ENCODE assay signal across 31 cellular contexts in genomic region chr10:77566228-77566627, GRCh38.
DNase-seq lines count a peak whose midpoint lies in the region; ATAC-seq and TF ChIP-seq lines count a peak whose summit lies in the region.
"Had no signal": no experiment of that assay in that cellular context is flagged by ENCODE, and none has a peak within 500 bp of the region (broad histone marks: within the 10 kb centered on the region; RNA-seq: fewer than 3 reads in every experiment).

No MANE protein-coding gene starts in this region.

- H3K4me3 ChIP-seq in esophagus muscularis mucosa (no peak overlapping the region), trophoblast cell (ENCODE audit: low read depth, low read length) (no peak overlapping the region)
- H3K4me3 ChIP-seq: heart right ventricle, lung, MG63, smooth muscle cell, stomach, tibial artery had no signal

- H2BK120ac ChIP-seq in H9 (ENCODE audit: low read depth, low read length, poor library complexity, severe bottlenecking) (no peak overlapping the region), trophoblast cell (ENCODE audit: insufficient read depth, low read length, poor library complexity) (no peak overlapping the region)

- DNase-seq in AG08396 (ENCODE audit: low spot score) (peak; percentile 29), H9 (no peak), esophagus muscularis mucosa (ENCODE audit: extremely low spot score) (no peak), trophoblast cell (peak; percentile 61 to 67), HUDEP-2 (lab: John Stamatoyannopoulos, UW; ENCODE audit: unreplicated experiment in 76 of 76) (no peak), HuH-7 (ENCODE audit: low spot score) (no peak)
- DNase-seq: ACHN; activated CD4-positive, alpha-beta memory T cell treated with anti-CD3 and anti-CD28 coated beads for 36 hours; activated CD8-positive, alpha-beta memory T cell treated with anti-CD3 and anti-CD28 coated beads, Interleukin-2, amount 50 U/mL, for 48 hours; Calu3; effector CD4-positive, alpha-beta T cell; heart right ventricle; kidney glomerular epithelial cell; NCI-H1417; NCI-H2081 treated with DMSO at 0.1 percent for 48 hours; NCI-H446 treated with DMSO at 0.1 percent for 48 hours; NCI-H82; RPMI8226; stimulated activated CD4-positive, alpha-beta T cell treated with anti-CD3 and anti-CD28 coated beads, Interleukin-2, amount 100 ng/mL, for 24 hours; stomach had no signal

- TF ChIP-seq CTCF in H9 (conservative IDR thresholded peaks at IDR 0.05): no peak
- no peak for TF ChIP-seq CTCF in esophagus muscularis mucosa (IDR thresholded peaks at IDR 0.05)

- H4K5ac ChIP-seq in H9 (ENCODE audit: insufficient read length, low read depth, low read length): no peak overlapping the region

- H3K9me3 ChIP-seq in H9 (ENCODE audit: control insufficient read depth, low read depth, low read length) (no peaks in the 10 kb centered on the region), esophagus muscularis mucosa (no peaks in the 10 kb centered on the region), trophoblast cell (ENCODE audit: insufficient read depth, low read depth, low read length) (no peaks in the 10 kb centered on the region)
- H3K9me3 ChIP-seq: heart right ventricle, stomach, tibial artery had no signal

- TF ChIP-seq POLR2A in esophagus muscularis mucosa (IDR thresholded peaks at IDR 0.05; ENCODE audit: low read depth): no peak

- H3K23ac ChIP-seq in H9 (ENCODE audit: insufficient read length, low read depth, low read length) (no peak overlapping the region), trophoblast cell (ENCODE audit: low read length) (no peak overlapping the region)

- peaks cover 11% of the 10 kb centered on the region for H3K27me3 Mint-ChIP-seq in H9 (ENCODE audit: low read depth)

- H2AFZ ChIP-seq in H9 (ENCODE audit: low read length): no peak overlapping the region
- no peak overlapping the region for H2AFZ ChIP-seq in trophoblast cell (ENCODE audit: insufficient read depth, low read length, poor library complexity)

- no peak overlapping the region for H3K4me3 Mint-ChIP-seq in H9
- H3K4me3 Mint-ChIP-seq: activated CD4-positive, alpha-beta memory T cell treated with anti-CD3 and anti-CD28 coated beads for 36 hours; CD14-positive monocyte; T-helper 1 cell treated with Interleukin-12 subunit alpha and Interleukin-12 subunit beta and Interleukin-4 antibody, amounts not matched to agents 30 μg/mL and 1 μg/mL, for 36 hours had no signal

- H3K4ac ChIP-seq in H9 (ENCODE audit: low read depth, low read length) (no peak overlapping the region), trophoblast cell (ENCODE audit: low read depth, low read length) (no peak overlapping the region)

- no peaks in the 10 kb centered on the region for H3K79me1 ChIP-seq in H9 (ENCODE audit: insufficient read depth, low read depth, low read length, poor library complexity, severe bottlenecking)
- H3K79me1 ChIP-seq in trophoblast cell (ENCODE audit: low read length): peaks cover 2% of the 10 kb centered on the region

- no peak overlapping the region for H3K14ac ChIP-seq in H9 (ENCODE audit: insufficient read depth, low read length)
- no peak overlapping the region for H3K14ac ChIP-seq in trophoblast cell (ENCODE audit: low read length)

- H3K79me2 ChIP-seq in H9 (ENCODE audit: insufficient read depth, low read length): no peaks in the 10 kb centered on the region
- H3K79me2 ChIP-seq in trophoblast cell (ENCODE audit: control insufficient read depth, insufficient read depth, low read length, poor library complexity): no peaks in the 10 kb centered on the region

- H4K8ac ChIP-seq in H9 (replicated peaks; ENCODE audit: insufficient read length, low read depth, low read length) (no peak overlapping the region), trophoblast cell (ENCODE audit: low read depth, low read length) (no peak overlapping the region)

- no peak overlapping the region for H3K4me2 ChIP-seq in H9 (ENCODE audit: insufficient read depth, insufficient read length, low read length)
- no peak overlapping the region for H3K4me2 ChIP-seq in trophoblast cell (ENCODE audit: low read length)
- H3K4me2 ChIP-seq: smooth muscle cell had no signal

- no peak overlapping the region for H3K56ac ChIP-seq in H9 (ENCODE audit: insufficient read length, low read depth, low read length)

- intact Hi-C loops in esophagus muscularis mucosa (cut with DNase I): no loop called here

- H3K27me3 ChIP-seq in H9 (ENCODE audit: insufficient read depth, low read length): no peaks in the 10 kb centered on the region
- no peaks in the 10 kb centered on the region for H3K27me3 ChIP-seq in esophagus muscularis mucosa
- no peaks in the 10 kb centered on the region for H3K27me3 ChIP-seq in trophoblast cell (ENCODE audit: insufficient read depth, low read length)
- H3K27me3 ChIP-seq: MG63, tibial artery had no signal

- no peak overlapping the region for H3T11ph ChIP-seq in H9 (ENCODE audit: low read length)

- H3K27ac ChIP-seq in H9 (ENCODE audit: insufficient read length, low read depth, low read length) (no peak overlapping the region), esophagus muscularis mucosa (replicated peaks in 1 of 4) (peak overlapping the region; percentile 72 to 82 (median 80)), trophoblast cell (ENCODE audit: low read depth, low read length) (no peak overlapping the region)
- H3K27ac ChIP-seq: epithelial cell of prostate, heart right ventricle had no signal

- no peak for TF ChIP-seq EP300 in esophagus muscularis mucosa (IDR thresholded peaks at IDR 0.05)

- H2BK20ac ChIP-seq in H9 (ENCODE audit: low read depth, low read length, poor library complexity, severe bottlenecking): no peak overlapping the region

- no peak overlapping the region for H4K12ac ChIP-seq in trophoblast cell (ENCODE audit: low read depth, low read length)

- no peaks in the 10 kb centered on the region for H3K23me2 ChIP-seq in H9 (ENCODE audit: insufficient read length, low read depth, low read length, poor library complexity, severe bottlenecking)

- H3K36me3 ChIP-seq in esophagus muscularis mucosa (no peaks in the 10 kb centered on the region), trophoblast cell (ENCODE audit: control insufficient read depth in 1 of 2, insufficient read depth in 2 of 2, low read length in 2 of 2) (peaks cover 4 to 5% of the 10 kb centered on the region in 2 experiments)
- H3K36me3 ChIP-seq: heart right ventricle, stomach, tibial artery had no signal

- no peak overlapping the region for H2BK5ac ChIP-seq in H9 (ENCODE audit: insufficient read length, low read length)
- H2BK5ac ChIP-seq in trophoblast cell (ENCODE audit: low read depth, low read length, poor library complexity): no peak overlapping the region

- H2BK15ac ChIP-seq in H9 (ENCODE audit: low read depth, low read length): no peak overlapping the region

- H3K18ac ChIP-seq in H9 (ENCODE audit: insufficient read length, low read depth, low read length): no peak overlapping the region
- H3K18ac ChIP-seq in trophoblast cell (ENCODE audit: low read length): no peak overlapping the region

- H4K91ac ChIP-seq in H9 (ENCODE audit: insufficient read length, low read depth, low read length) (no peak overlapping the region), trophoblast cell (ENCODE audit: low read depth, low read length) (no peak overlapping the region)

- ATAC-seq in GM18867 (IDR thresholded peaks at IDR 0.05; ENCODE audit: unreplicated experiment) (no peak), HG03159 (IDR thresholded peaks at IDR 0.05; ENCODE audit: unreplicated experiment) (no peak)
- ATAC-seq: activated CD4-positive, CD25-positive, alpha-beta regulatory T cell treated with anti-CD3 and anti-CD28 coated beads, Interleukin-2, amount 50 U/mL, for 24 hours; activated naive CD4-positive, alpha-beta T cell treated with anti-CD3 and anti-CD28 coated beads, Interleukin-2, amount 50 U/mL, for 72 hours; heart right ventricle had no signal

- H2BK12ac ChIP-seq in H9 (ENCODE audit: insufficient read length, low read depth, low read length) (peak overlapping the region; percentile 25), trophoblast cell (ENCODE audit: low read length) (no peak overlapping the region)

- H3K9me3 Mint-ChIP-seq in H9: no peaks in the 10 kb centered on the region; a peak in 2 of 5 replicates
- H3K9me3 Mint-ChIP-seq: activated CD4-positive, alpha-beta memory T cell treated with anti-CD3 and anti-CD28 coated beads for 36 hours; activated naive CD4-positive, alpha-beta T cell treated with anti-CD3 and anti-CD28 coated beads, Interleukin-2, amount 50 U/mL, for 72 hours; CD14-positive monocyte; T-helper 1 cell treated with Interleukin-12 subunit alpha and Interleukin-12 subunit beta and Interleukin-4 antibody, amounts not matched to agents 30 μg/mL and 1 μg/mL, for 36 hours had no signal

- H3K4me1 Mint-ChIP-seq in H9: peaks cover 34% of the 10 kb centered on the region in 2 experiments

- H3K9ac ChIP-seq in H9 (ENCODE audit: extremely low read depth, insufficient read length, low read length): no peak overlapping the region
- no peak overlapping the region for H3K9ac ChIP-seq in trophoblast cell (ENCODE audit: low read length)

- H2AK5ac ChIP-seq in H9 (ENCODE audit: insufficient read length, low read length) (no peak overlapping the region), trophoblast cell (ENCODE audit: low read length) (no peak overlapping the region)

- H4K20me1 ChIP-seq in H9 (ENCODE audit: control insufficient read depth, insufficient read depth, insufficient read length): no peaks in the 10 kb centered on the region

- WGBS in H9 (ENCODE audit: extremely low coverage, insufficient read length, low lambda C conversion rate): no CpG with 5 or more reads among the region's 6 CpGs
- no CpG with 5 or more reads among the region's 6 CpGs for WGBS in esophagus muscularis mucosa
- no CpG with 5 or more reads among the region's 6 CpGs for WGBS in trophoblast cell (ENCODE audit: extremely low coverage, insufficient coverage, insufficient read length)

- no peaks in the 10 kb centered on the region; a peak in 1 of 7 replicates for H3K36me3 Mint-ChIP-seq in H9 (ENCODE audit: insufficient read depth in 1 of 3, low read depth in 3 of 3)
- H3K36me3 Mint-ChIP-seq: activated CD4-positive, alpha-beta memory T cell treated with anti-CD3 and anti-CD28 coated beads for 36 hours; activated naive CD4-positive, alpha-beta T cell treated with anti-CD3 and anti-CD28 coated beads, Interleukin-2, amount 50 U/mL, for 72 hours; CD14-positive monocyte had no signal

- no peak overlapping the region for H3K27ac Mint-ChIP-seq in H9
- H3K27ac Mint-ChIP-seq: activated CD4-positive, alpha-beta memory T cell treated with anti-CD3 and anti-CD28 coated beads for 36 hours; CD14-positive monocyte; T-helper 1 cell treated with Interleukin-12 subunit alpha and Interleukin-12 subunit beta and Interleukin-4 antibody, amounts not matched to agents 30 μg/mL and 1 μg/mL, for 36 hours had no signal

- peaks cover 3% of the 10 kb centered on the region; the same call in 1 of the 2 replicates for H3K4me1 ChIP-seq in H9 (ENCODE audit: insufficient read depth, low read length)
- H3K4me1 ChIP-seq in esophagus muscularis mucosa: peaks cover 0 to 62% (median 60%) of the 10 kb centered on the region in 4 donors
- H3K4me1 ChIP-seq in trophoblast cell (ENCODE audit: control insufficient read depth in 1 of 2, insufficient read depth in 2 of 2, low read length in 2 of 2): peaks cover 19 to 24% of the 10 kb centered on the region in 2 experiments
- H3K4me1 ChIP-seq: heart right ventricle had no signal

Comparison
In these comparisons a context has a peak if more than half of its experiments do, and no peak if none do; other contexts are left out.
1. DNase-seq: peak in AG08396 (single experiment) and trophoblast cell (2 of 2); none in H9 (single experiment), esophagus muscularis mucosa (single experiment), HUDEP-2 (0 of 76) and HuH-7 (single experiment).
2. H3K27ac ChIP-seq: peak in esophagus muscularis mucosa (4 of 4); none in H9 (single experiment) and trophoblast cell (single experiment).